8 cellular contexts compared by ENCODE assay signal in genomic region chr3:33440328-33440577, GRCh38. TPM values are rescaled to one million over a fixed set of nuclear protein-coding genes. Genes with fewer than 3 reads are reported as not detected.
A peak's percentile ranks its signal among the peaks of the same experiment; 100 is the strongest.
DNase-seq lines count a peak whose midpoint lies in the region; ATAC-seq and TF ChIP-seq lines count a peak whose summit lies in the region.

UBP1 (minus strand) TSS chr3:33440405; CDS start chr3:33439848, 557 bp downstream.

- intact Hi-C loops in CD4-positive, alpha-beta memory T cell (cut with micrococcal nuclease): loop anchor here (1.0 to 2.0 kb wide), 5 partner anchors 326 to 1333 kb away; partner anchors contain the start of genes CNOT10, CRTAP, DYNC1LI1 and GPD1L
- intact Hi-C loops in posterior cingulate gyrus (cut with DNase I): loop anchor here (2.0 to 10.0 kb wide), 2 partner anchors 285 to 359 kb away; partner anchors contain the start of gene PDCD6IP

- H3K27me3 Mint-ChIP-seq in CD4-positive, alpha-beta memory T cell: no peaks in the 10 kb centered on the region
- H3K27me3 Mint-ChIP-seq in stimulated activated naive CD8-positive, alpha-beta T cell treated with anti-CD3 and anti-CD28 coated beads, Interleukin-15, Interleukin-2, amounts not matched to agents 100 ng/mL and 50 ng/mL, for 24 hours: no peaks in the 10 kb centered on the region

- TF ChIP-seq CTCF in brain microvascular endothelial cell (IDR thresholded peaks at IDR 0.05; ENCODE audit: low read depth, low read length, missing control alignments): no peak

- H3K27me3 ChIP-seq in CD4-positive, alpha-beta memory T cell (ENCODE audit: insufficient read depth, low read length): no peaks in the 10 kb centered on the region
- H3K27me3 ChIP-seq in MG63 (no peaks in the 10 kb centered on the region), brain microvascular endothelial cell (replicated peaks) (no peaks in the 10 kb centered on the region), layer of hippocampus (ENCODE audit: control insufficient read depth, insufficient read depth, low read length) (no peaks in the 10 kb centered on the region)

- H3K4me1 Mint-ChIP-seq in CD4-positive, alpha-beta memory T cell: peaks cover 35 to 60% (median 51%) of the 10 kb centered on the region in 4 donors
- H3K4me1 Mint-ChIP-seq in stimulated activated naive CD8-positive, alpha-beta T cell treated with anti-CD3 and anti-CD28 coated beads, Interleukin-15, Interleukin-2, amounts not matched to agents 100 ng/mL and 50 ng/mL, for 24 hours (ENCODE audit: low read depth): peaks cover 57% of the 10 kb centered on the region

- peaks cover 0 to 13% of the 10 kb centered on the region in 2 donors for H3K36me3 Mint-ChIP-seq in CD4-positive, alpha-beta memory T cell
- H3K36me3 Mint-ChIP-seq in stimulated activated naive CD8-positive, alpha-beta T cell treated with anti-CD3 and anti-CD28 coated beads, Interleukin-15, Interleukin-2, amounts not matched to agents 100 ng/mL and 50 ng/mL, for 24 hours (ENCODE audit: low read depth): peaks cover 10% of the 10 kb centered on the region

- peak within 1 kb of the TSS; percentile 98 to 100 (median 100) for H3K27ac Mint-ChIP-seq in CD4-positive, alpha-beta memory T cell
- H3K27ac Mint-ChIP-seq in stimulated activated naive CD8-positive, alpha-beta T cell treated with anti-CD3 and anti-CD28 coated beads, Interleukin-15, Interleukin-2, amounts not matched to agents 100 ng/mL and 50 ng/mL, for 24 hours: peak within 1 kb of the TSS; percentile 100

- no peak for ATAC-seq in HG02973 (IDR thresholded peaks at IDR 0.05; ENCODE audit: unreplicated experiment)

- no peaks in the 10 kb centered on the region for H3K9me3 ChIP-seq in CD4-positive, alpha-beta memory T cell (ENCODE audit: control insufficient read depth in 1 of 2, low read length in 2 of 2)
- no peaks in the 10 kb centered on the region for H3K9me3 ChIP-seq in MG63

- POLR2A ChIA-PET in CD4-positive, alpha-beta memory T cell (lab: Charles Lee; ENCODE audit: partially characterized antibody): interaction anchor here (0.7 to 3.9 kb wide), 12 partner anchors 10 to 1908 kb away, joined by 3 to 32 read pairs (median 6); partner anchors contain the start of genes CLASP2, CRTAP, DYNC1LI1 and PDCD6IP

- H3K4me3 Mint-ChIP-seq in CD4-positive, alpha-beta memory T cell: peak within 1 kb of the TSS; percentile 95 to 100 (median 99)
- peak within 1 kb of the TSS; percentile 99 for H3K4me3 Mint-ChIP-seq in stimulated activated naive CD8-positive, alpha-beta T cell treated with anti-CD3 and anti-CD28 coated beads, Interleukin-15, Interleukin-2, amounts not matched to agents 100 ng/mL and 50 ng/mL, for 24 hours

- CTCF ChIA-PET in CD4-positive, alpha-beta memory T cell (lab: Charles Lee; ENCODE audit: partially characterized antibody): interaction anchor here (0.8 to 1.4 kb wide), 2 partner anchors 67 to 358 kb away, joined by 5 read pairs; partner anchors contain the start of gene PDCD6IP

- peak within 1 kb of the TSS; percentile 93 to 97 for H3K4me3 ChIP-seq in CD4-positive, alpha-beta memory T cell (ENCODE audit: low read length in 2 of 2)
- H3K4me3 ChIP-seq in MG63: peak within 1 kb of the TSS; percentile 78
- H3K4me3 ChIP-seq in brain microvascular endothelial cell (ENCODE audit: low read depth, low read length): peak within 1 kb of the TSS; percentile 94

- no peak for DNase-seq in CD4-positive, alpha-beta memory T cell
- DNase-seq in MG63 (no peak), brain microvascular endothelial cell (no peak), COLO829 (ENCODE audit: low spot score) (no peak), posterior cingulate gyrus (no peak)

- H3K27ac ChIP-seq in CD4-positive, alpha-beta memory T cell (ENCODE audit: low read depth, low read length): peak within 1 kb of the TSS; percentile 91
- H3K27ac ChIP-seq in brain microvascular endothelial cell (peak within 1 kb of the TSS; percentile 92), layer of hippocampus (ENCODE audit: low read depth, low read length) (peak within 1 kb of the TSS; percentile 98)

- no peaks in the 10 kb centered on the region for H3K9me3 Mint-ChIP-seq in CD4-positive, alpha-beta memory T cell
- H3K9me3 Mint-ChIP-seq in stimulated activated naive CD8-positive, alpha-beta T cell treated with anti-CD3 and anti-CD28 coated beads, Interleukin-15, Interleukin-2, amounts not matched to agents 100 ng/mL and 50 ng/mL, for 24 hours: no peaks in the 10 kb centered on the region

- in situ Hi-C loops in brain microvascular endothelial cell (cut with HindIII; ENCODE audit: low pct_ligation_motif_present, low sequenced_read_pairs): no loop called here

- no peaks in the 10 kb centered on the region for H3K36me3 ChIP-seq in CD4-positive, alpha-beta memory T cell (ENCODE audit: insufficient read depth, low read length)
- peaks cover 2% of the 10 kb centered on the region; the same call in 1 of the 2 replicates for H3K36me3 ChIP-seq in MG63
- peaks cover 5% of the 10 kb centered on the region for H3K36me3 ChIP-seq in brain microvascular endothelial cell (replicated peaks)

- peaks cover 49% of the 10 kb centered on the region for H3K4me1 ChIP-seq in CD4-positive, alpha-beta memory T cell (ENCODE audit: insufficient read depth, low read length)

RNA-seq across cellular contexts. Expression of gene UBP1, which starts in this region (rescaled TPM):
- 10 to 100 TPM; 91.8 to 94.1 TPM for total RNA-seq in CD4-positive, alpha-beta memory T cell
- polyA plus RNA-seq in CD4-positive, alpha-beta memory T cell: 10 to 100 TPM in 1 of 2 donors, 1 to 10 TPM in 1; 7.0 to 14.5 TPM
- 44.8 and 50.2 TPM in 2 replicates for total RNA-seq in MG63 (2014; rRNA removed; shearing (Covaris generic); ENCODE audit: low replicate concordance)
